ENCODE assay signal across 8 cellular contexts in the genomic region with DNA sequence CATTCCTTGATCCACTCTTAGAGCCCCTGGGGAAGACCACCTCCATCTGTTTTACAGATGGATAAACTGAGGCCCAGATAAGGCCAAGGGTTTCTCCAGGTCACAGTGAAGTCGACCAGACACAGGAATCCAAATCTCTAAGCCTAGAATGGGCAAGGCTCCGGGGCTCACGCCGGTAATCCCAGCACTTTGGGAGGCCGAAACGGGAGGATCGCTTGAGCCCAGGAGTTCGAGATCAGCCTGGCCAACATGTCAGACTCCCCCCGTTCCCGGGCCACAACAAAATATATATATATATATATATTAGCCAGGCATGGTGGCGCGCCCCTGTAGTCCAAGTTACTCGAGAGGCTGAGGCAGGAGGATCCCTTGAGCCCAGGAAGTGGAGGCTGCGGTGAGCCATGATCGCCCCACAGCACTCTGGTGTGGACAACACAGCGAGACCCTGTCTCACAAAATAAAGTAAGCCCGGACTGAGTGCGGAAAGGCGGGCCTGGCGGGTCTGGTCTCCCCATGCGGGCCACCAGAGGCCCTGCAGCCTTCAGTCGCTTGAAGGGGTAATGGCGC. TPM values are rescaled to one million over a fixed set of nuclear protein-coding genes. Genes with fewer than 3 reads are reported as not detected.
DNase-seq lines count a peak whose midpoint lies in the region; ATAC-seq, FAIRE-seq and TF ChIP-seq lines count a peak whose summit lies in the region.

No MANE protein-coding gene starts in this region.

- FAIRE-seq in small intestine (lab: Jason Lieb, UNC) = no peak

- H3K4me3 ChIP-seq in HAP-1 = peak overlapping the region; percentile 100
- no peak overlapping the region for H3K4me3 ChIP-seq in fibroblast of the aortic adventitia (ENCODE audit: low read depth, low read length)
- H3K4me3 ChIP-seq in small intestine (ENCODE audit: low read depth in 1 of 2, low read length in 2 of 2) = peak overlapping the region in 1 of 2 donors; percentile 12

- H3K36me3 ChIP-seq in HAP-1 (replicated peaks) = peaks cover 44% of the 10 kb centered on the region
- peaks cover 11 to 12% of the 10 kb centered on the region in 2 donors for H3K36me3 ChIP-seq in small intestine (ENCODE audit: control insufficient read depth in 2 of 2, insufficient read depth in 2 of 2, low read length in 2 of 2)

- H3K27ac ChIP-seq in VCaP (peak overlapping the region; percentile 96), small intestine (ENCODE audit: low read depth in 1 of 2, low read length in 1 of 2) (peak overlapping the region; percentile 44 to 78)

- DNase-seq in HAP-1 (ENCODE audit: low spot score in 2 of 2) (no peak), fibroblast of the aortic adventitia (ENCODE audit: low read depth) (no peak), small intestine (no peak), DMS79 (lab: John Stamatoyannopoulos, UW) (no peak), NCI-H146 treated with DMSO at 0.1 percent for 48 hours (lab: John Stamatoyannopoulos, UW; ENCODE audit: unreplicated experiment) (no peak), HEK293T (ENCODE audit: extremely low spot score) (no peak)

- in situ Hi-C loops in HAP-1 (cut with MboI; ENCODE audit: low sequenced_read_pairs) = loop anchor here (25.0 kb wide), 1 partner anchor 376 kb away; a partner anchor contains a TSS

- CTCF ChIA-PET in HEK293T (lab: Yijun Ruan, JAX) = no interaction called here

- TF ChIP-seq CTCF in VCaP (conservative IDR thresholded peaks at IDR 0.05) = no peak
- TF ChIP-seq CTCF in fibroblast of the aortic adventitia (IDR thresholded peaks at IDR 0.05; ENCODE audit: insufficient read depth, low read length) = peak; percentile 6

- POLR2A ChIA-PET in HEK293T (lab: Yijun Ruan, JAX) = interaction anchor here (1.5 kb wide), 1 partner anchor 9 kb away, joined by 10 read pairs; a partner anchor contains a TSS

- ATAC-seq in GM21528 (IDR thresholded peaks at IDR 0.05; ENCODE audit: low FRiP score, unreplicated experiment) = no peak

- H3K4me1 ChIP-seq in HAP-1 (peaks cover 4% of the 10 kb centered on the region; the same call in 1 of the 2 replicates), small intestine (ENCODE audit: control insufficient read depth in 2 of 2, insufficient read depth in 1 of 2, low read depth in 1 of 2, low read length in 1 of 2) (no peaks in the 10 kb centered on the region)

- WGBS in small intestine, 3 donors = 61 to 64% (median 64%) methylated on average over 23 of the region's 23 CpGs

- H3K27me3 ChIP-seq in HAP-1 (ENCODE audit: low read depth) = no peaks in the 10 kb centered on the region
- H3K27me3 ChIP-seq in small intestine (ENCODE audit: control insufficient read depth in 2 of 2, insufficient read depth in 2 of 2, low read length in 2 of 2) = no peaks in the 10 kb centered on the region

- no peaks in the 10 kb centered on the region; the same call in 1 of the 2 replicates for H3K9me3 ChIP-seq in HAP-1
- H3K9me3 ChIP-seq in small intestine (ENCODE audit: control insufficient read depth, low read depth) = no peaks in the 10 kb centered on the region

TF ChIP-seq in HEK293T, 16 proteins besides CTCF, POLR2A, EP300 and RAD21:
- TF ChIP-seq FOXK2 (IDR thresholded peaks at IDR 0.05) (no peak), FOXA1 (IDR thresholded peaks at IDR 0.05) (no peak), HDGF (IDR thresholded peaks at IDR 0.05; ENCODE audit: borderline replicate concordance) (no peak), NFRKB (IDR thresholded peaks at IDR 0.05) (no peak), ARNT (IDR thresholded peaks at IDR 0.05) (no peak), BHLHE40 (IDR thresholded peaks at IDR 0.05; ENCODE audit: borderline replicate concordance) (no peak), L3MBTL2 (conservative IDR thresholded peaks at IDR 0.05) (no peak; the same call in 1 of the 2 replicates), CTBP1 (IDR thresholded peaks at IDR 0.05; ENCODE audit: borderline replicate concordance) (no peak), TARDBP (IDR thresholded peaks at IDR 0.05) (no peak), SUZ12 (IDR thresholded peaks at IDR 0.05) (no peak), LEF1 (IDR thresholded peaks at IDR 0.05; ENCODE audit: borderline replicate concordance) (no peak), ZNF384 (IDR thresholded peaks at IDR 0.05) (no peak)

RNA-seq across cellular contexts. Expression of a gene that starts 0.6 kb away (rescaled TPM):
- 2,039 and 2,642 TPM in 2 replicates for total RNA-seq in fibroblast of the aortic adventitia (ENCODE audit: low replicate concordance)
- polyA plus RNA-seq in small intestine = 1,000 to 10,000 TPM; 2,350 to 5,026 (median 4,251) TPM

RNA-seq across cellular contexts. Expression of a gene that starts 9.4 kb away (rescaled TPM):
- total RNA-seq in fibroblast of the aortic adventitia (ENCODE audit: low replicate concordance) = 2,258 and 4,425 TPM in 2 replicates
- polyA plus RNA-seq in small intestine = 1,000 to 10,000 TPM; 2,854 to 5,067 (median 5,025) TPM

RNA-seq across cellular contexts. Expression of a gene that starts 12.8 kb away (rescaled TPM):
- total RNA-seq in fibroblast of the aortic adventitia (ENCODE audit: low replicate concordance) = 3.7 and 5.4 TPM in 2 replicates
- polyA plus RNA-seq in small intestine = 1 to 10 TPM; 7.8 to 10.0 (median 8.6) TPM

RNA-seq across cellular contexts. Expression of a gene that starts 25.7 kb away (rescaled TPM):
- 73.8 and 132 TPM in 2 replicates for total RNA-seq in fibroblast of the aortic adventitia (ENCODE audit: low replicate concordance)
- 100 to 1,000 TPM; 354 to 541 (median 486) TPM for polyA plus RNA-seq in small intestine

RNA-seq across cellular contexts. Expression of a gene that starts 33.8 kb away (rescaled TPM):
- 25.0 and 29.6 TPM in 2 replicates for total RNA-seq in fibroblast of the aortic adventitia (ENCODE audit: low replicate concordance)
- 100 to 1,000 TPM in 2 of 3 donors, 10 to 100 TPM in 1; 59.4 to 130 (median 108) TPM for polyA plus RNA-seq in small intestine
